In the genomic region with DNA sequence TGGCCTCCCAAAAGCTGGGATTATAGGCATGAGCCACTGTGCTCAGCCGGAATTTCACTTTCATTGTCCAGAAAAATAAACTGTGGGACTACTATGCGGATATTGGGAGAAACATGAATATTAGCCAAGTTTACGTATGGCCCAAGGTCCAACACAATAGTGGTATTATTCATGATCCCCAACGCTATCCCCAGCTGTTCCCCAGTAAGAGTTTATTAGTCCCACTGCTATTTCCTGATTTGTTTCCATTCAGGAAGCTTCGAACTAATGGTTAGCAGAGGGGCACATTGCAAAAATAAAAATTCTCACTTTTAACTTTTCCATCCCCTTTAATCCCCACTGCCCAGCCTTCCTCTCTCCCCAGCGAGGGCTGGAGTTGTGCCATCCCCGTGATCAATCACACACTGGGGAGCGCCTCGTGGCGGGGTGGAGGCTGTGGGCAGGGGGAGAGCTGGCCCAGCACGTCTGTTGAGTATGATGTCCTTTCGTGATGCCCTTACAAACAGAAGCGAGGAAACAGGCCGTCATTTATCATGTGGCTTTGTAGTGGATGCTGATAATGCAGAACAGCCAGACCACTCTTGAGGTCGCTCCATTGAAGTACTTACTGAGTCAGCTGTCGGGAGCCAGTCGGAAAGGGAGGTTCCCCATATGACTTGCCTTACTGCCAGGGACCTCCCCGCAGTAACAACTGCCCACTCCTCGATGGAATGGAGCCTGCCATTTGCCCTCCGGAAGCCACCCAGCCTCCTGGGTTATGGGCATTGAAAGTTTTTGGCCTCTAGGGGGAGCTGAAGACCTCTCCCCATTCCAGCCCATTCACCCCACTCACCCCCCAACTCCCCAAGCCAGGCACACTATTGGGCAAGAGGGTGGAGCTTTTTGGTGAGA, we compare ENCODE assay signal across 8 cellular contexts.
DNase-seq lines count a peak whose midpoint lies in the region; ATAC-seq and TF ChIP-seq lines count a peak whose summit lies in the region.

No MANE protein-coding gene starts in this region.

- DNase-seq in activated T-cell treated with anti-CD3 and anti-CD28 coated beads, Interleukin-2, amount 50 U/mL, for 72 hours, result peak; percentile 2 to 3
- no peak for DNase-seq in activated T-cell treated with anti-CD3 and anti-CD28 coated beads, Interleukin-2, amount 50 U/mL, for 24 hours
- peak; percentile 1 for DNase-seq in RPMI7951 (ENCODE audit: low read depth)
- DNase-seq in fibroblast of villous mesenchyme (ENCODE audit: low read depth), result no peak
- DNase-seq in PC-9, result no peak
- no peak for DNase-seq in NOMO-1 treated with DMSO at 0.1 percent for 48 hours (lab: John Stamatoyannopoulos, UW; ENCODE audit: unreplicated experiment)

- no peaks in the 10 kb centered on the region for H3K9me3 ChIP-seq in PC-9 (ENCODE audit: insufficient read depth, low read depth)

- no peaks in the 10 kb centered on the region for H3K27me3 ChIP-seq in PC-9 (ENCODE audit: insufficient read depth, low read depth)

- no peak overlapping the region for H3K4me3 ChIP-seq in fibroblast of villous mesenchyme (ENCODE audit: low read depth, low read length)
- H3K4me3 ChIP-seq in PC-9, result no peak overlapping the region

- H3K4me1 Mint-ChIP-seq in activated T-cell treated with anti-CD3 and anti-CD28 coated beads, Interleukin-2, amount 50 U/mL, for 72 hours (ENCODE audit: low read depth), result no peaks in the 10 kb centered on the region
- no peaks in the 10 kb centered on the region for H3K4me1 Mint-ChIP-seq in activated T-cell treated with anti-CD3 and anti-CD28 coated beads, Interleukin-2, amount 50 U/mL, for 24 hours (ENCODE audit: low read depth)

- H3K4me2 ChIP-seq in PC-9, result no peak overlapping the region

- no peak for ATAC-seq in activated T-cell treated with anti-CD3 and anti-CD28 coated beads, Interleukin-2, amount 50 U/mL, for 72 hours (replicated peaks in 1 of 2)
- no peak for ATAC-seq in HG03565 (IDR thresholded peaks at IDR 0.05; ENCODE audit: unreplicated experiment)

- CTCF ChIA-PET in PC-9 (lab: Charles Lee), result interaction anchor here (1.2 kb wide), 1 partner anchor 162 kb away, joined by 3 read pairs; no protein-coding TSS in a partner anchor

- TF ChIP-seq CTCF in fibroblast of villous mesenchyme (IDR thresholded peaks at IDR 0.05; ENCODE audit: insufficient read depth, low read depth, low read length) (peak; percentile 62), PC-9 (conservative IDR thresholded peaks at IDR 0.05) (no peak; the same call in 1 of the 2 replicates)

- H3K36me3 ChIP-seq in PC-9 (ENCODE audit: low read depth), result no peaks in the 10 kb centered on the region

- no peak overlapping the region for H3K27ac Mint-ChIP-seq in activated T-cell treated with anti-CD3 and anti-CD28 coated beads, Interleukin-2, amount 50 U/mL, for 72 hours
- no peak overlapping the region for H3K27ac Mint-ChIP-seq in activated T-cell treated with anti-CD3 and anti-CD28 coated beads, Interleukin-2, amount 50 U/mL, for 24 hours

- H3K4me1 ChIP-seq in PC-9 (replicated peaks; ENCODE audit: insufficient read depth), result peaks cover 7% of the 10 kb centered on the region

- intact Hi-C loops in PC-9 (cut with micrococcal nuclease; ENCODE audit: unreplicated experiment), result no loop called here

- no peaks in the 10 kb centered on the region for H3K79me2 ChIP-seq in PC-9 (ENCODE audit: low read depth)

- H3K9me3 Mint-ChIP-seq in activated T-cell treated with anti-CD3 and anti-CD28 coated beads, Interleukin-2, amount 50 U/mL, for 72 hours, result no peaks in the 10 kb centered on the region
- H3K9me3 Mint-ChIP-seq in activated T-cell treated with anti-CD3 and anti-CD28 coated beads, Interleukin-2, amount 50 U/mL, for 24 hours, result no peaks in the 10 kb centered on the region

- no peaks in the 10 kb centered on the region for H3F3A ChIP-seq in PC-9 (ENCODE audit: insufficient read depth, low read depth)

- H2AFZ ChIP-seq in PC-9, result no peak overlapping the region

- peaks cover 7% of the 10 kb centered on the region for H3K27me3 Mint-ChIP-seq in activated T-cell treated with anti-CD3 and anti-CD28 coated beads, Interleukin-2, amount 50 U/mL, for 72 hours (ENCODE audit: low read depth)
- H3K27me3 Mint-ChIP-seq in activated T-cell treated with anti-CD3 and anti-CD28 coated beads, Interleukin-2, amount 50 U/mL, for 24 hours, result peaks cover 5% of the 10 kb centered on the region

- H3K36me3 Mint-ChIP-seq in activated T-cell treated with anti-CD3 and anti-CD28 coated beads, Interleukin-2, amount 50 U/mL, for 72 hours (ENCODE audit: insufficient read depth in 2 of 2), result no peaks in the 10 kb centered on the region
- H3K36me3 Mint-ChIP-seq in activated T-cell treated with anti-CD3 and anti-CD28 coated beads, Interleukin-2, amount 50 U/mL, for 24 hours (ENCODE audit: low read depth), result no peaks in the 10 kb centered on the region

- no peak overlapping the region for H3K4me3 Mint-ChIP-seq in activated T-cell treated with anti-CD3 and anti-CD28 coated beads, Interleukin-2, amount 50 U/mL, for 72 hours
- no peak overlapping the region for H3K4me3 Mint-ChIP-seq in activated T-cell treated with anti-CD3 and anti-CD28 coated beads, Interleukin-2, amount 50 U/mL, for 24 hours

- peak overlapping the region; percentile 20 for H3K27ac ChIP-seq in temporal lobe (ENCODE audit: low read depth, low read length)
- no peak overlapping the region for H3K27ac ChIP-seq in PC-9

- no peaks in the 10 kb centered on the region for H3K9me2 ChIP-seq in PC-9 (ENCODE audit: insufficient read depth)

- no TSS peak for BruUV-seq in PC-9 (replicated peaks; lab: Mats Ljungman, UMichigan)

- no peaks in the 10 kb centered on the region for H4K20me1 ChIP-seq in PC-9 (ENCODE audit: insufficient read depth)

- POLR2A ChIA-PET in PC-9 (lab: Charles Lee; ENCODE audit: unreplicated experiment), result no interaction called here

Comparison
In these comparisons a context has a peak if more than half of its experiments do, and no peak if none do; other contexts are left out.
1. DNase-seq: peak in activated T-cell treated with anti-CD3 and anti-CD28 coated beads, Interleukin-2, amount 50 U/mL, for 72 hours (2 of 2) and RPMI7951 (single experiment); none in activated T-cell treated with anti-CD3 and anti-CD28 coated beads, Interleukin-2, amount 50 U/mL, for 24 hours (single experiment), fibroblast of villous mesenchyme (single experiment), PC-9 (0 of 2) and NOMO-1 treated with DMSO at 0.1 percent for 48 hours (single experiment).